ENCODE assay signal across 8 cellular contexts in genomic region chr14:21846227-21846885, GRCh38.
DNase-seq lines count a peak whose midpoint lies in the region; TF ChIP-seq lines count a peak whose summit lies in the region.

No MANE protein-coding gene starts in this region.

- H3K4me1 Mint-ChIP-seq in MCF 10A (ENCODE audit: insufficient read depth, unreplicated experiment), result peaks cover 8% of the 10 kb centered on the region

- POLR2A ChIA-PET in MCF 10A (lab: Yijun Ruan, JAX), result no interaction called here

- no peaks in the 10 kb centered on the region for H3K27me3 ChIP-seq in breast epithelium
- no peaks in the 10 kb centered on the region for H3K27me3 ChIP-seq in uterus

- TF ChIP-seq POLR2A in breast epithelium (IDR thresholded peaks at IDR 0.05) (no peak), uterus (IDR thresholded peaks at IDR 0.05) (no peak)

- H3K9me3 ChIP-seq in breast epithelium (no peaks in the 10 kb centered on the region), uterus (no peaks in the 10 kb centered on the region)

- no TSS peak for BruUV-seq in MCF 10A (replicated peaks; lab: Mats Ljungman, UMichigan)

- H3K9me3 Mint-ChIP-seq in MCF 10A (ENCODE audit: unreplicated experiment), result no peaks in the 10 kb centered on the region

- no peak overlapping the region for H3K27ac Mint-ChIP-seq in MCF 10A (ENCODE audit: low read depth, unreplicated experiment)

- H3K36me3 Mint-ChIP-seq in MCF 10A (ENCODE audit: insufficient read depth, unreplicated experiment), result no peaks in the 10 kb centered on the region

- H3K4me3 Mint-ChIP-seq in MCF 10A (ENCODE audit: unreplicated experiment), result no peak overlapping the region

- DNase-seq in MCF 10A (ENCODE audit: unreplicated experiment), result peak; percentile 45
- no peak for DNase-seq in breast epithelium (ENCODE audit: low spot score in 2 of 2)
- DNase-seq in NCI-H69 (lab: John Stamatoyannopoulos, UW), result peak; percentile 47
- peak; percentile 70 for DNase-seq in activated CD8-positive, alpha-beta memory T cell treated with anti-CD3 and anti-CD28 coated beads, Interleukin-2, amount 50 U/mL, for 4 hours
- DNase-seq in germinal center (ENCODE audit: low spot score), result peak; percentile 17
- DNase-seq in stimulated activated CD4-positive, alpha-beta T cell treated with anti-CD3 and anti-CD28 coated beads, Interleukin-2, amount 100 ng/mL, for 24 hours, result peak; percentile 74 to 80
- DNase-seq in kidney glomerular epithelial cell (lab: John Stamatoyannopoulos, UW), result no peak
- no peak for DNase-seq in uterus

- H3K27me3 Mint-ChIP-seq in MCF 10A (ENCODE audit: insufficient read depth, unreplicated experiment), result peaks cover 98% of the 10 kb centered on the region

- H3K36me3 ChIP-seq in breast epithelium (no peaks in the 10 kb centered on the region), uterus (no peaks in the 10 kb centered on the region)

- H3K27ac ChIP-seq in breast epithelium (no peak overlapping the region), uterus (no peak overlapping the region)

- H3K4me1 ChIP-seq in breast epithelium (no peaks in the 10 kb centered on the region), uterus (no peaks in the 10 kb centered on the region)

- CTCF ChIA-PET in MCF 10A (lab: Yijun Ruan, JAX), result interaction anchor here (0.6 to 1.2 kb wide), 2 partner anchors 22 to 201 kb away, joined by 3 to 5 read pairs; no protein-coding TSS in a partner anchor

- TF ChIP-seq CTCF in MCF 10A (IDR thresholded peaks at IDR 0.05; ENCODE audit: unreplicated experiment) (peak; percentile 62), breast epithelium (IDR thresholded peaks at IDR 0.05) (no peak), uterus (IDR thresholded peaks at IDR 0.05) (no peak)

- intact Hi-C loops in MCF 10A (cut with micrococcal nuclease), result no loop called here
- intact Hi-C loops in breast epithelium (cut with DNase I; ENCODE audit: low total_unique reads), result loop anchor here (10.0 kb wide), 1 partner anchor 962 kb away; no protein-coding TSS in a partner anchor
- intact Hi-C loops in uterus (cut with DNase I; ENCODE audit: low total_unique reads), result no loop called here

- H3K4me3 ChIP-seq in breast epithelium (no peak overlapping the region), uterus (no peak overlapping the region)

Comparison
In these comparisons a context has a peak if more than half of its experiments do, and no peak if none do; other contexts are left out.
1. DNase-seq: peak in MCF 10A (single experiment), NCI-H69 (single experiment), activated CD8-positive, alpha-beta memory T cell treated with anti-CD3 and anti-CD28 coated beads, Interleukin-2, amount 50 U/mL, for 4 hours (single experiment), germinal center (single experiment) and stimulated activated CD4-positive, alpha-beta T cell treated with anti-CD3 and anti-CD28 coated beads, Interleukin-2, amount 100 ng/mL, for 24 hours (2 of 2); none in breast epithelium (0 of 2), kidney glomerular epithelial cell (single experiment) and uterus (0 of 2).